In genomic region chr17:43671075-43671692, GRCh38 we compare ENCODE assay signal across 14 cellular contexts. TPM values are rescaled to one million over a fixed set of nuclear protein-coding genes. Genes with fewer than 3 reads are reported as not detected.
DNase-seq lines count a peak whose midpoint lies in the region; ATAC-seq, FAIRE-seq and TF ChIP-seq lines count a peak whose summit lies in the region.
"Had no signal": no experiment of that assay in that cellular context is flagged by ENCODE, and none has a peak within 500 bp of the region (broad histone marks: within the 10 kb centered on the region; RNA-seq: fewer than 3 reads in every experiment).

No MANE protein-coding gene starts in this region.

- peaks cover 18% of the 10 kb centered on the region for H3K4me1 Mint-ChIP-seq in stimulated activated naive CD8-positive, alpha-beta T cell treated with anti-CD3 and anti-CD28 coated beads, Interleukin-15, amount 100 ng/mL, for 72 hours
- H3K4me1 Mint-ChIP-seq in osteocyte (ENCODE audit: unreplicated experiment) = peaks cover 18% of the 10 kb centered on the region

- peaks cover 20% of the 10 kb centered on the region for H3K27me3 Mint-ChIP-seq in stimulated activated naive CD8-positive, alpha-beta T cell treated with anti-CD3 and anti-CD28 coated beads, Interleukin-15, amount 100 ng/mL, for 72 hours
- H3K27me3 Mint-ChIP-seq in osteocyte (ENCODE audit: unreplicated experiment) = peaks cover 5% of the 10 kb centered on the region

- H3K4me3 Mint-ChIP-seq in stimulated activated naive CD8-positive, alpha-beta T cell treated with anti-CD3 and anti-CD28 coated beads, Interleukin-15, amount 100 ng/mL, for 72 hours = no peak overlapping the region
- no peak overlapping the region for H3K4me3 Mint-ChIP-seq in osteocyte (ENCODE audit: unreplicated experiment)

- DNase-seq in AG08395 (ENCODE audit: low spot score) = peak; percentile 60
- peak; percentile 52 to 84 for DNase-seq in NCI-H446 (lab: John Stamatoyannopoulos, UW)
- DNase-seq in fibroblast of peridontal ligament (ENCODE audit: extremely low read depth) = peak; percentile 77
- DNase-seq in SKM-1 treated with dmso at 0.1 percent for 144 hours (lab: John Stamatoyannopoulos, UW; ENCODE audit: unreplicated experiment) = no peak
- no peak for DNase-seq in stimulated activated naive CD8-positive, alpha-beta T cell treated with anti-CD3 and anti-CD28 coated beads, Interleukin-15, amount 100 ng/mL, for 72 hours
- DNase-seq in activated T-cell treated with anti-CD3 and anti-CD28 coated beads, Interleukin-2, amount 50 U/mL, for 48 hours = no peak
- no peak for DNase-seq in osteocyte (ENCODE audit: extremely low spot score, unreplicated experiment)
- DNase-seq: effector CD8-positive, alpha-beta T cell; hippocampal formation; mesenchymal stem cell; OCI-M1; tibial artery had no signal

- FAIRE-seq in G401.6 (lab: Jason Lieb, UNC) = peak; percentile 98

- H3K9me3 Mint-ChIP-seq in stimulated activated naive CD8-positive, alpha-beta T cell treated with anti-CD3 and anti-CD28 coated beads, Interleukin-15, amount 100 ng/mL, for 72 hours = no peaks in the 10 kb centered on the region
- no peaks in the 10 kb centered on the region for H3K9me3 Mint-ChIP-seq in osteocyte (ENCODE audit: unreplicated experiment)

- no peaks in the 10 kb centered on the region for H3K36me3 Mint-ChIP-seq in osteocyte (ENCODE audit: unreplicated experiment)

- H3K27ac Mint-ChIP-seq in stimulated activated naive CD8-positive, alpha-beta T cell treated with anti-CD3 and anti-CD28 coated beads, Interleukin-15, amount 100 ng/mL, for 72 hours = no peak overlapping the region
- no peak overlapping the region for H3K27ac Mint-ChIP-seq in osteocyte (ENCODE audit: unreplicated experiment)

- TF ChIP-seq CTCF in osteocyte (IDR thresholded peaks at IDR 0.05) = no peak

- ATAC-seq in stimulated activated naive CD8-positive, alpha-beta T cell treated with anti-CD3 and anti-CD28 coated beads, Interleukin-15, amount 100 ng/mL, for 72 hours = no peak

RNA-seq across cellular contexts. Expression of gene MEOX1, which starts 9.5 kb away (rescaled TPM):
- not detected in 2 replicates for total RNA-seq in osteocyte
- total RNA-seq: renal cortical epithelial cell had no signal

Comparison
In these comparisons a context has a peak if more than half of its experiments do, and no peak if none do; other contexts are left out.
1. DNase-seq: peak in AG08395 (single experiment), NCI-H446 (2 of 2) and fibroblast of peridontal ligament (single experiment); none in SKM-1 treated with dmso at 0.1 percent for 144 hours (single experiment), stimulated activated naive CD8-positive, alpha-beta T cell treated with anti-CD3 and anti-CD28 coated beads, Interleukin-15, amount 100 ng/mL, for 72 hours (0 of 2), activated T-cell treated with anti-CD3 and anti-CD28 coated beads, Interleukin-2, amount 50 U/mL, for 48 hours (0 of 2) and osteocyte (single experiment).